8 cellular contexts compared by ENCODE assay signal in genomic region chr3:24640330-24640877, GRCh38.
DNase-seq lines count a peak whose midpoint lies in the region; ATAC-seq and TF ChIP-seq lines count a peak whose summit lies in the region.

No MANE protein-coding gene starts in this region.

- in situ Hi-C loops in Caki2 (cut with HindIII; ENCODE audit: low pct_unique_long_range_greater_than_20kb, low sequenced_read_pairs) (no loop called here), KBM-7 (cut with MboI; ENCODE audit: low pct_unique_long_range_greater_than_20kb, low sequenced_read_pairs) (no loop called here)

- TF ChIP-seq CTCF in brain (conservative IDR thresholded peaks at IDR 0.05), result peak; percentile 57 to 67

- no peaks in the 10 kb centered on the region for H3K36me3 Mint-ChIP-seq in brain

- H3K27me3 Mint-ChIP-seq in brain, result peaks cover 6% of the 10 kb centered on the region

- no peak overlapping the region for H3K4me3 Mint-ChIP-seq in brain

- peak; percentile 16 for DNase-seq in Caki2 (ENCODE audit: low read depth)
- DNase-seq in KBM-7, result peak; percentile 20
- peak; percentile 65 for DNase-seq in medulla oblongata (ENCODE audit: extremely low spot score)
- DNase-seq in activated CD8-positive, alpha-beta memory T cell treated with anti-CD3 and anti-CD28 coated beads, Interleukin-2, amount 50 U/mL, for 4 hours, result no peak
- DNase-seq in T-helper 2 cell, result no peak
- DNase-seq in activated CD4-positive, alpha-beta T cell treated with anti-CD3 and anti-CD28 coated beads, Interleukin-2, amount 50 U/mL, for 4 hours, result no peak

- H3K4me1 Mint-ChIP-seq in brain, result peaks cover 6% of the 10 kb centered on the region

- peak overlapping the region in 1 of 5 experiments; percentile 37 for H3K27ac Mint-ChIP-seq in brain

- no peak for ATAC-seq in GM21786 (IDR thresholded peaks at IDR 0.05; ENCODE audit: unreplicated experiment)

- peaks cover under 1 to 14% (median 9%) of the 10 kb centered on the region in 5 experiments for H3K9me3 Mint-ChIP-seq in brain

Comparison
In these comparisons a context has a peak if more than half of its experiments do, and no peak if none do; other contexts are left out.
1. DNase-seq: peak in Caki2 (single experiment), KBM-7 (single experiment) and medulla oblongata (single experiment); none in activated CD8-positive, alpha-beta memory T cell treated with anti-CD3 and anti-CD28 coated beads, Interleukin-2, amount 50 U/mL, for 4 hours (single experiment), T-helper 2 cell (0 of 5) and activated CD4-positive, alpha-beta T cell treated with anti-CD3 and anti-CD28 coated beads, Interleukin-2, amount 50 U/mL, for 4 hours (0 of 2).